Comparison of ENCODE assay signal across 24 cellular contexts in the genomic region with DNA sequence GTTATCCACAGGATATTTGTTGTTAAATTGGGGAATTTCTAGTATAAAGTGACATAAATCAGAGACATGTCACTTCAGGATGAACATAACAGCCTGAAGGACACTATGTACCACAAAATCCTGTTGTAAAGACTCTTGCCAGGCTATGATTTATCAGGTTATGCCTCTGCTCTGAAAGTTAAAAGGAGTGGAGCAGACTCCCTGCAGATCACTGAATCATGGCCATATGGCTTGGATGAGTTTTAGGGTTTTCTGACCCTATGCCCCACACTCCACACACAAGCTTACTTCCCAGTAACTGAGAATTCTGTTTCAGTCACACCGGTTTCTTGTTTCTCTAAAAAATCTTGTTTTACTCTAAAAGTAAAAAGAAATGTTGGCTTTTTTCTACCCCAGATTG.
"Had no signal": no experiment of that assay in that cellular context is flagged by ENCODE, and none has a peak within 500 bp of the region (broad histone marks: within the 10 kb centered on the region; RNA-seq: fewer than 3 reads in every experiment).

No MANE protein-coding gene starts in this region.

- H3K27ac Mint-ChIP-seq: activated naive CD4-positive, alpha-beta T cell treated with anti-CD3 and anti-CD28 coated beads, Interleukin-2, amount 50 U/mL, for 24 hours; activated naive CD8-positive, alpha-beta T cell treated with anti-CD3 and anti-CD28 coated beads, Interleukin-2, amount 50 U/mL, for 24 hours; activated T-helper 17 cell treated with anti-CD3 and anti-CD28 coated beads, Interleukin-2, amount 50 U/mL, for 72 hours had no signal

- FAIRE-seq: TTC549 had no signal

- H3K9me3 ChIP-seq: body of pancreas, colonic mucosa, ovary, prostate gland, sigmoid colon, transverse colon had no signal

- H3K4me3 Mint-ChIP-seq: activated naive CD4-positive, alpha-beta T cell treated with anti-CD3 and anti-CD28 coated beads, Interleukin-2, amount 50 U/mL, for 24 hours; activated naive CD8-positive, alpha-beta T cell treated with anti-CD3 and anti-CD28 coated beads, Interleukin-2, amount 50 U/mL, for 24 hours; activated T-cell treated with anti-CD3 and anti-CD28 coated beads, Interleukin-2, amount 50 U/mL, for 4 hours; activated T-helper 17 cell treated with anti-CD3 and anti-CD28 coated beads, Interleukin-2, amount 50 U/mL, for 72 hours had no signal

- H3K4me3 ChIP-seq: body of pancreas, colonic mucosa, ovary, prostate gland, sigmoid colon, transverse colon had no signal

- H3K36me3 Mint-ChIP-seq: activated naive CD4-positive, alpha-beta T cell treated with anti-CD3 and anti-CD28 coated beads, Interleukin-2, amount 50 U/mL, for 24 hours had no signal

- H3K27me3 Mint-ChIP-seq: activated naive CD4-positive, alpha-beta T cell treated with anti-CD3 and anti-CD28 coated beads, Interleukin-2, amount 50 U/mL, for 24 hours; activated naive CD8-positive, alpha-beta T cell treated with anti-CD3 and anti-CD28 coated beads, Interleukin-2, amount 50 U/mL, for 24 hours; activated T-helper 17 cell treated with anti-CD3 and anti-CD28 coated beads, Interleukin-2, amount 50 U/mL, for 72 hours had no signal

- H3K27ac ChIP-seq: body of pancreas, colonic mucosa, ovary, prostate gland, sigmoid colon, transverse colon, VCaP had no signal

- H3K9me3 Mint-ChIP-seq: activated T-cell treated with anti-CD3 and anti-CD28 coated beads, Interleukin-2, amount 50 U/mL, for 4 hours had no signal

- H3K36me3 ChIP-seq: colonic mucosa, ovary, prostate gland, sigmoid colon, transverse colon had no signal

- H3K4me1 ChIP-seq: colonic mucosa, prostate gland, sigmoid colon, transverse colon had no signal

- H3K27me3 ChIP-seq: body of pancreas, colonic mucosa, ovary, sigmoid colon, transverse colon had no signal

- H3K4me1 Mint-ChIP-seq: activated naive CD4-positive, alpha-beta T cell treated with anti-CD3 and anti-CD28 coated beads, Interleukin-2, amount 50 U/mL, for 24 hours; activated naive CD8-positive, alpha-beta T cell treated with anti-CD3 and anti-CD28 coated beads, Interleukin-2, amount 50 U/mL, for 24 hours; activated T-helper 17 cell treated with anti-CD3 and anti-CD28 coated beads, Interleukin-2, amount 50 U/mL, for 72 hours had no signal

- DNase-seq: activated CD4-positive, alpha-beta T cell treated with anti-CD3 and anti-CD28 coated beads for 48 hours; activated CD4-positive, alpha-beta T cell treated with anti-CD3 and anti-CD28 coated beads, Interleukin-2, amount 50 U/mL, for 48 hours; activated CD8-positive, alpha-beta memory T cell treated with anti-CD3 and anti-CD28 coated beads, Interleukin-2, amount 50 U/mL, for 48 hours; activated naive CD8-positive, alpha-beta T cell treated with anti-CD3 and anti-CD28 coated beads, Interleukin-2, amount 50 U/mL, for 24 hours; activated T-cell treated with anti-CD3 and anti-CD28 coated beads, Interleukin-2, amount 50 U/mL, for 4 hours; body of pancreas; colonic mucosa; effector memory CD4-positive, alpha-beta T cell; head of caudate nucleus; hippocampal formation; left cardiac atrium; left ventricle myocardium superior; ovary; retina; sigmoid colon; stimulated activated CD4-positive, alpha-beta T cell treated with anti-CD3 and anti-CD28 coated beads, Interleukin-2, amount 100 ng/mL, for 48 hours; stimulated activated naive CD4-positive, alpha-beta T cell treated with Interleukin-2 at 50 U/mL for 16 hours; T-helper 1 cell; transverse colon had no signal
